ENCODE assay signal across 1 cellular context in genomic region chr19:39412100-39412866, GRCh38.
TF ChIP-seq lines count a peak whose summit lies in the region.

A gene with protein sequence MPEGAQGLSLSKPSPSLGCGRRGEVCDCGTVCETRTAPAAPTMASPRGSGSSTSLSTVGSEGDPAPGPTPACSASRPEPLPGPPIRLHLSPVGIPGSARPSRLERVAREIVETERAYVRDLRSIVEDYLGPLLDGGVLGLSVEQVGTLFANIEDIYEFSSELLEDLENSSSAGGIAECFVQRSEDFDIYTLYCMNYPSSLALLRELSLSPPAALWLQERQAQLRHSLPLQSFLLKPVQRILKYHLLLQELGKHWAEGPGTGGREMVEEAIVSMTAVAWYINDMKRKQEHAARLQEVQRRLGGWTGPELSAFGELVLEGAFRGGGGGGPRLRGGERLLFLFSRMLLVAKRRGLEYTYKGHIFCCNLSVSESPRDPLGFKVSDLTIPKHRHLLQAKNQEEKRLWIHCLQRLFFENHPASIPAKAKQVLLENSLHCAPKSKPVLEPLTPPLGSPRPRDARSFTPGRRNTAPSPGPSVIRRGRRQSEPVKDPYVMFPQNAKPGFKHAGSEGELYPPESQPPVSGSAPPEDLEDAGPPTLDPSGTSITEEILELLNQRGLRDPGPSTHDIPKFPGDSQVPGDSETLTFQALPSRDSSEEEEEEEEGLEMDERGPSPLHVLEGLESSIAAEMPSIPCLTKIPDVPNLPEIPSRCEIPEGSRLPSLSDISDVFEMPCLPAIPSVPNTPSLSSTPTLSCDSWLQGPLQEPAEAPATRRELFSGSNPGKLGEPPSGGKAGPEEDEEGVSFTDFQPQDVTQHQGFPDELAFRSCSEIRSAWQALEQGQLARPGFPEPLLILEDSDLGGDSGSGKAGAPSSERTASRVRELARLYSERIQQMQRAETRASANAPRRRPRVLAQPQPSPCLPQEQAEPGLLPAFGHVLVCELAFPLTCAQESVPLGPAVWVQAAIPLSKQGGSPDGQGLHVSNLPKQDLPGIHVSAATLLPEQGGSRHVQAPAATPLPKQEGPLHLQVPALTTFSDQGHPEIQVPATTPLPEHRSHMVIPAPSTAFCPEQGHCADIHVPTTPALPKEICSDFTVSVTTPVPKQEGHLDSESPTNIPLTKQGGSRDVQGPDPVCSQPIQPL (N-terminal part only) (plus strand): TSS chr19:39412669. CDS start chr19:39414087, 1,418 bp downstream.

TF ChIP-seq in HepG2, 621 proteins besides CTCF, POLR2A, EP300 and RAD21 (continued from another document and continues in another):
- no peak for TF ChIP-seq ZXDC (CRISPR knock-in tag; IDR thresholded peaks at IDR 0.05)
- TF ChIP-seq MED13 (CRISPR knock-in tag; IDR thresholded peaks at IDR 0.05), result no peak
- TF ChIP-seq MED8 (CRISPR knock-in tag; IDR thresholded peaks at IDR 0.05; ENCODE audit: insufficient replicate concordance), result no peak
- TF ChIP-seq, protein P1, sequence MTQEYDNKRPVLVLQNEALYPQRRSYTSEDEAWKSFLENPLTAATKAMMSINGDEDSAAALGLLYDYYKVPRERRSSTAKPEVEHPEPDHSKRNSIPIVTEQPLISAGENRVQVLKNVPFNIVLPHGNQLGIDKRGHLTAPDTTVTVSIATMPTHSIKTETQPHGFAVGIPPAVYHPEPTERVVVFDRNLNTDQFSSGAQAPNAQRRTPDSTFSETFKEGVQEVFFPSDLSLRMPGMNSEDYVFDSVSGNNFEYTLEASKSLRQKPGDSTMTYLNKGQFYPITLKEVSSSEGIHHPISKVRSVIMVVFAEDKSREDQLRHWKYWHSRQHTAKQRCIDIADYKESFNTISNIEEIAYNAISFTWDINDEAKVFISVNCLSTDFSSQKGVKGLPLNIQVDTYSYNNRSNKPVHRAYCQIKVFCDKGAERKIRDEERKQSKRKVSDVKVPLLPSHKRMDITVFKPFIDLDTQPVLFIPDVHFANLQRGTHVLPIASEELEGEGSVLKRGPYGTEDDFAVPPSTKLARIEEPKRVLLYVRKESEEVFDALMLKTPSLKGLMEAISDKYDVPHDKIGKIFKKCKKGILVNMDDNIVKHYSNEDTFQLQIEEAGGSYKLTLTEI (CRISPR knock-in tag; conservative IDR thresholded peaks at IDR 0.05), result no peak
- no peak for TF ChIP-seq ZNF883 (CRISPR knock-in tag; IDR thresholded peaks at IDR 0.05; ENCODE audit: not compliant biosample characterization)
- no peak for TF ChIP-seq ZNF337 (CRISPR knock-in tag; IDR thresholded peaks at IDR 0.05; ENCODE audit: borderline replicate concordance, low read depth)
- no peak for TF ChIP-seq TCF12 (IDR thresholded peaks at IDR 0.05)
- no peak for TF ChIP-seq TCF12 (CRISPR knock-in tag; IDR thresholded peaks at IDR 0.05)
- no peak for TF ChIP-seq MATR3 (CRISPR knock-in tag; IDR thresholded peaks at IDR 0.05)
- 0 out of 2 replicates have a peak, but pooled peaks have one; percentile 37 for TF ChIP-seq JUN (CRISPR knock-in tag; IDR thresholded peaks at IDR 0.05)
- TF ChIP-seq, protein P2, sequence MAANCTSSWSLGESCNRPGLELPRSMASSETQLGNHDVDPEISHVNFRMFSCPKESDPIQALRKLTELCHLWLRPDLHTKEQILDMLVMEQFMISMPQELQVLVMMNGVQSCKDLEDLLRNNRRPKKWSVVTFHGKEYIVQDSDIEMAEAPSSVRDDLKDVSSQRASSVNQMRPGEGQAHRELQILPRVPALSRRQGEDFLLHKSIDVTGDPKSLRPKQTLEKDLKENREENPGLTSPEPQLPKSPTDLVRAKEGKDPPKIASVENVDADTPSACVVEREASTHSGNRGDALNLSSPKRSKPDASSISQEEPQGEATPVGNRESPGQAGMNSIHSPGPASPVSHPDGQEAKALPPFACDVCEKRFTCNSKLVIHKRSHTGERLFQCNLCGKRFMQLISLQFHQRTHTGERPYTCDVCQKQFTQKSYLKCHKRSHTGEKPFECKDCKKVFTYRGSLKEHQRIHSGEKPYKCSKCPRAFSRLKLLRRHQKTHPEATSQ (CRISPR knock-in tag; IDR thresholded peaks at IDR 0.05; ENCODE audit: borderline replicate concordance), result no peak
- peak; percentile 66; the same call in 1 of the 2 replicates for TF ChIP-seq ARID4A (CRISPR knock-in tag; IDR thresholded peaks at IDR 0.05; ENCODE audit: borderline replicate concordance)
- TF ChIP-seq SNAPC5 (CRISPR knock-in tag; IDR thresholded peaks at IDR 0.05; ENCODE audit: borderline replicate concordance), result no peak
- TF ChIP-seq ZMAT5 (CRISPR knock-in tag; IDR thresholded peaks at IDR 0.05; ENCODE audit: borderline replicate concordance, low read depth), result no peak
- no peak for TF ChIP-seq HNRNPH1 (optimal IDR thresholded peaks at IDR 0.05; ENCODE audit: low read depth, low read length)
- TF ChIP-seq EHMT2 (IDR thresholded peaks at IDR 0.05; ENCODE audit: borderline replicate concordance, low read depth, low read length), result no peak
- TF ChIP-seq ZMYM4 (CRISPR knock-in tag; IDR thresholded peaks at IDR 0.05), result peak; percentile 57; the same call in 1 of the 2 replicates
- no peak for TF ChIP-seq NR3C1 (CRISPR knock-in tag; IDR thresholded peaks at IDR 0.05)
- TF ChIP-seq HMGA1 (CRISPR knock-in tag; conservative IDR thresholded peaks at IDR 0.05), result no peak
- no peak for TF ChIP-seq CBX2 (IDR thresholded peaks at IDR 0.05; ENCODE audit: low read depth, low read length)
- no peak for TF ChIP-seq CBX2 (CRISPR knock-in tag; IDR thresholded peaks at IDR 0.05; ENCODE audit: low read depth)
- TF ChIP-seq NR0B2 (CRISPR knock-in tag; IDR thresholded peaks at IDR 0.05), result no peak
- TF ChIP-seq MLLT10 (CRISPR knock-in tag; IDR thresholded peaks at IDR 0.05), result no peak
- 0 out of 2 replicates have a peak, but pooled peaks have one; percentile 30 for TF ChIP-seq GATAD2A (CRISPR knock-in tag; IDR thresholded peaks at IDR 0.05)
- TF ChIP-seq TBX2 (CRISPR knock-in tag; IDR thresholded peaks at IDR 0.05; ENCODE audit: borderline replicate concordance), result peak; percentile 69
- TF ChIP-seq ZNF777 (CRISPR knock-in tag; IDR thresholded peaks at IDR 0.05), result no peak
- no peak for TF ChIP-seq ZKSCAN5 (CRISPR knock-in tag; IDR thresholded peaks at IDR 0.05)
- no peak; the same call in 1 of the 2 replicates for TF ChIP-seq MXD4 (CRISPR knock-in tag; IDR thresholded peaks at IDR 0.05)
- TF ChIP-seq, protein P3, sequence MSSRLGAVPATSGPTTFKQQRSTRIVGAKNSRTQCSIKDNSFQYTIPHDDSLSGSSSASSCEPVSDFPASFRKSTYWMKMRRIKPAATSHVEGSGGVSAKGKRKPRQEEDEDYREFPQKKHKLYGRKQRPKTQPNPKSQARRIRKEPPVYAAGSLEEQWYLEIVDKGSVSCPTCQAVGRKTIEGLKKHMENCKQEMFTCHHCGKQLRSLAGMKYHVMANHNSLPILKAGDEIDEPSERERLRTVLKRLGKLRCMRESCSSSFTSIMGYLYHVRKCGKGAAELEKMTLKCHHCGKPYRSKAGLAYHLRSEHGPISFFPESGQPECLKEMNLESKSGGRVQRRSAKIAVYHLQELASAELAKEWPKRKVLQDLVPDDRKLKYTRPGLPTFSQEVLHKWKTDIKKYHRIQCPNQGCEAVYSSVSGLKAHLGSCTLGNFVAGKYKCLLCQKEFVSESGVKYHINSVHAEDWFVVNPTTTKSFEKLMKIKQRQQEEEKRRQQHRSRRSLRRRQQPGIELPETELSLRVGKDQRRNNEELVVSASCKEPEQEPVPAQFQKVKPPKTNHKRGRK (CRISPR knock-in tag; IDR thresholded peaks at IDR 0.05), result no peak
- no peak for TF ChIP-seq AKAP8 (CRISPR knock-in tag; IDR thresholded peaks at IDR 0.05)
- TF ChIP-seq PLSCR1 (CRISPR knock-in tag; IDR thresholded peaks at IDR 0.05; ENCODE audit: borderline replicate concordance), result no peak
- TF ChIP-seq, protein P4, sequence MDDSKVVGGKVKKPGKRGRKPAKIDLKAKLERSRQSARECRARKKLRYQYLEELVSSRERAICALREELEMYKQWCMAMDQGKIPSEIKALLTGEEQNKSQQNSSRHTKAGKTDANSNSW (CRISPR knock-in tag; IDR thresholded peaks at IDR 0.05; ENCODE audit: borderline replicate concordance), result no peak
- TF ChIP-seq, protein P5, sequence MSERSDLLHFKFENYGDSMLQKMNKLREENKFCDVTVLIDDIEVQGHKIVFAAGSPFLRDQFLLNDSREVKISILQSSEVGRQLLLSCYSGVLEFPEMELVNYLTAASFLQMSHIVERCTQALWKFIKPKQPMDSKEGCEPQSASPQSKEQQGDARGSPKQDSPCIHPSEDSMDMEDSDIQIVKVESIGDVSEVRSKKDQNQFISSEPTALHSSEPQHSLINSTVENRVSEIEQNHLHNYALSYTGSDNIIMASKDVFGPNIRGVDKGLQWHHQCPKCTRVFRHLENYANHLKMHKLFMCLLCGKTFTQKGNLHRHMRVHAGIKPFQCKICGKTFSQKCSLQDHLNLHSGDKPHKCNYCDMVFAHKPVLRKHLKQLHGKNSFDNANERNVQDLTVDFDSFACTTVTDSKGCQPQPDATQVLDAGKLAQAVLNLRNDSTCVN (CRISPR knock-in tag; IDR thresholded peaks at IDR 0.05; ENCODE audit: borderline replicate concordance), result no peak
- no peak for TF ChIP-seq ZNF530 (CRISPR knock-in tag; IDR thresholded peaks at IDR 0.05; ENCODE audit: low read depth)
- TF ChIP-seq ZBTB10 (CRISPR knock-in tag; IDR thresholded peaks at IDR 0.05; ENCODE audit: borderline replicate concordance), result no peak
- no peak for TF ChIP-seq ZNF569 (CRISPR knock-in tag; IDR thresholded peaks at IDR 0.05; ENCODE audit: borderline replicate concordance)
